ENCODE assay signal across 10 cellular contexts in the genomic region with DNA sequence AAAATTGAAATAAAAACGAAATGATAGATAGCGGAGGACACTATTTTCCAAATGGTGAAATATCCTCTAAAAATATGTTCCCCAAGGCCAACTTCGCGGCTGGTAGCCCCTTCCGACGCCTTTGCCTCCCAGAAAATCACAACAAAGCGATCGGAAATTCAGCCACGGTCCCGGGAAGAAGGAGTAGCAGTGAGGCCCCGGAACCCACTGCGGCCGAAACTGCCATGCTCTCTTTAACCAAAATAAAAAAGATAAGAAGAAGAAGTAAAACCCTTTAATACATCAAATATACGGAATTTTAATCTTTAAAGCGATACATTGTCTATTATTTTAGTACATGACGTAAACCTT. TPM values are rescaled to one million over a fixed set of nuclear protein-coding genes. Genes with fewer than 3 reads are reported as not detected.
A peak's percentile ranks its signal among the peaks of the same experiment; 100 is the strongest.
DNase-seq lines count a peak whose midpoint lies in the region; ATAC-seq and TF ChIP-seq lines count a peak whose summit lies in the region.
"Had no signal": no experiment of that assay in that cellular context is flagged by ENCODE, and none has a peak within 500 bp of the region (broad histone marks: within the 10 kb centered on the region; RNA-seq: fewer than 3 reads in every experiment).

No MANE protein-coding gene starts in this region.

- peak overlapping the region; percentile 22; the same call in 1 of the 2 replicates for H3K4me3 ChIP-seq in HUES48 (ENCODE audit: low read depth, low read length)
- peak overlapping the region; percentile 46 for H3K4me3 ChIP-seq in lung
- H3K4me3 ChIP-seq in thoracic aorta, result peak overlapping the region; percentile 84

- H3K4me1 ChIP-seq in HUES48 (ENCODE audit: control insufficient read depth, insufficient read depth, low read length) (no peaks in the 10 kb centered on the region; the same call in none of the 2 replicates), lung (ENCODE audit: control insufficient read depth in 2 of 2, insufficient read depth in 2 of 2, low read length in 2 of 2) (peaks cover 0 to 3% of the 10 kb centered on the region in 2 donors), thoracic aorta (ENCODE audit: control insufficient read depth in 1 of 2, low read depth in 2 of 2) (peaks cover 0 to 19% of the 10 kb centered on the region in 2 donors)

- H3K9me3 ChIP-seq in HUES48 (ENCODE audit: control insufficient read depth, insufficient read depth, low read length) (no peaks in the 10 kb centered on the region), lung (ENCODE audit: control insufficient read depth in 2 of 2, insufficient read depth in 1 of 2, low read length in 1 of 2) (no peaks in the 10 kb centered on the region), thoracic aorta (no peaks in the 10 kb centered on the region)

- H3K27ac ChIP-seq in HUES48 (ENCODE audit: low read depth, low read length) (no peak overlapping the region), lung (ENCODE audit: low read depth in 1 of 2, low read length in 1 of 2) (peak overlapping the region in 1 of 2 donors; percentile 93), thoracic aorta (peak overlapping the region; percentile 47 to 99)

- no peak for ATAC-seq in lung (ENCODE audit: insufficient read depth, low FRiP score)
- ATAC-seq in thoracic aorta (ENCODE audit: insufficient number of reproducible peaks, low FRiP score, low read depth), result no peak
- ATAC-seq in HG03354 (IDR thresholded peaks at IDR 0.05; ENCODE audit: poor library complexity, severe bottlenecking, unreplicated experiment), result no peak

- WGBS in lung, 2 donors, result 40 to 71% methylated on average over 16 of the region's 16 CpGs

- H3K9me3 Mint-ChIP-seq in endothelial cell (ENCODE audit: unreplicated experiment), result no peaks in the 10 kb centered on the region

- H3K36me3 ChIP-seq in HUES48 (ENCODE audit: control insufficient read depth, insufficient read depth, low read length), result no peaks in the 10 kb centered on the region
- H3K36me3 ChIP-seq in lung (ENCODE audit: control insufficient read depth in 2 of 2, insufficient read depth in 2 of 2, low read length in 2 of 2), result peaks cover 0 to 13% of the 10 kb centered on the region in 2 donors
- peaks cover 5% of the 10 kb centered on the region for H3K36me3 ChIP-seq in thoracic aorta

- TF ChIP-seq CTCF in endothelial cell (IDR thresholded peaks at IDR 0.05; ENCODE audit: unreplicated experiment) (no peak), lung (IDR thresholded peaks at IDR 0.05; ENCODE audit: control extremely low read depth, extremely low read depth) (no peak), thoracic aorta (IDR thresholded peaks at IDR 0.05) (no peak)

- peak overlapping the region; percentile 84 for H3K4me3 Mint-ChIP-seq in endothelial cell (ENCODE audit: unreplicated experiment)

- peaks cover 32% of the 10 kb centered on the region for H3K27me3 Mint-ChIP-seq in endothelial cell (ENCODE audit: unreplicated experiment)

- no peak overlapping the region for H3K9ac ChIP-seq in HUES48 (ENCODE audit: low read depth, low read length)

- peaks cover 18% of the 10 kb centered on the region for H3K36me3 Mint-ChIP-seq in endothelial cell (ENCODE audit: low read depth, unreplicated experiment)

- peaks cover 17% of the 10 kb centered on the region for H3K4me1 Mint-ChIP-seq in endothelial cell (ENCODE audit: unreplicated experiment)

- no peak overlapping the region for H3K27ac Mint-ChIP-seq in endothelial cell (ENCODE audit: unreplicated experiment)

- DNase-seq in endothelial cell (ENCODE audit: low spot score), result no peak
- DNase-seq in lung (ENCODE audit: low spot score), result no peak
- DNase-seq in thoracic aorta (ENCODE audit: low spot score), result no peak
- no peak for DNase-seq in putamen (ENCODE audit: low spot score)
- DNase-seq in amygdala (lab: John Stamatoyannopoulos, UW), result no peak
- DNase-seq in DMS 273 (lab: John Stamatoyannopoulos, UW; ENCODE audit: unreplicated experiment), result no peak
- DNase-seq: activated CD8-positive, alpha-beta memory T cell treated with anti-CD3 and anti-CD28 coated beads, Interleukin-2, amount 50 U/mL, for 4 hours; SW 1271 had no signal

- H3K27me3 ChIP-seq in HUES48 (ENCODE audit: control insufficient read depth, insufficient read depth, low read length) (peaks cover 98% of the 10 kb centered on the region), lung (ENCODE audit: control insufficient read depth, insufficient read depth) (no peaks in the 10 kb centered on the region), thoracic aorta (replicated peaks; ENCODE audit: insufficient read depth) (no peaks in the 10 kb centered on the region)

RNA-seq across cellular contexts. Expression of gene ZNF503, which starts 4.0 kb away (rescaled TPM):
- 8.9 TPM for total RNA-seq in endothelial cell (ENCODE audit: unreplicated experiment)
- total RNA-seq in lung, result 10 to 100 TPM; 24.8 to 37.8 TPM
- 10 to 100 TPM; 11.7 to 32.1 TPM for polyA plus RNA-seq in lung
- 10 to 100 TPM; 28.8 to 42.3 TPM for total RNA-seq in thoracic aorta

RNA-seq across cellular contexts. Expression of gene LRMDA, which starts 33.9 kb away (rescaled TPM):
- 19.4 TPM for total RNA-seq in endothelial cell (ENCODE audit: unreplicated experiment)
- total RNA-seq in lung, result 10 to 100 TPM; 15.5 to 40.8 TPM
- 10 to 100 TPM; 12.1 to 27.8 TPM for polyA plus RNA-seq in lung
- 10 to 100 TPM in 1 of 2 donors, 1 to 10 TPM in 1; 8.3 to 36.6 TPM for total RNA-seq in thoracic aorta

Comparison
In these comparisons a context has a peak if more than half of its experiments do, and no peak if none do; other contexts are left out.
1. H3K4me3 ChIP-seq: peak in every context shown above with its lines; median percentile 84 in thoracic aorta; 46 in lung; 22 in HUES48.